ENCODE assay signal across 1 cellular context in genomic region chr4:73341454-73341853, GRCh38.
TF ChIP-seq lines count a peak whose summit lies in the region.

No MANE protein-coding gene starts in this region.

TF ChIP-seq in HepG2, 621 proteins besides CTCF, POLR2A, EP300 and RAD21 (continued from another document and continues in another):
- TF ChIP-seq ZSCAN29 (CRISPR knock-in tag; conservative IDR thresholded peaks at IDR 0.05) = peak; percentile 69; the same call in 1 of the 2 replicates
- no peak for TF ChIP-seq ZBTB3 (CRISPR knock-in tag; IDR thresholded peaks at IDR 0.05; ENCODE audit: borderline replicate concordance, low read depth)
- no peak for TF ChIP-seq SMAD1 (CRISPR knock-in tag; IDR thresholded peaks at IDR 0.05; ENCODE audit: borderline replicate concordance, low read depth)
- TF ChIP-seq, protein P1, sequence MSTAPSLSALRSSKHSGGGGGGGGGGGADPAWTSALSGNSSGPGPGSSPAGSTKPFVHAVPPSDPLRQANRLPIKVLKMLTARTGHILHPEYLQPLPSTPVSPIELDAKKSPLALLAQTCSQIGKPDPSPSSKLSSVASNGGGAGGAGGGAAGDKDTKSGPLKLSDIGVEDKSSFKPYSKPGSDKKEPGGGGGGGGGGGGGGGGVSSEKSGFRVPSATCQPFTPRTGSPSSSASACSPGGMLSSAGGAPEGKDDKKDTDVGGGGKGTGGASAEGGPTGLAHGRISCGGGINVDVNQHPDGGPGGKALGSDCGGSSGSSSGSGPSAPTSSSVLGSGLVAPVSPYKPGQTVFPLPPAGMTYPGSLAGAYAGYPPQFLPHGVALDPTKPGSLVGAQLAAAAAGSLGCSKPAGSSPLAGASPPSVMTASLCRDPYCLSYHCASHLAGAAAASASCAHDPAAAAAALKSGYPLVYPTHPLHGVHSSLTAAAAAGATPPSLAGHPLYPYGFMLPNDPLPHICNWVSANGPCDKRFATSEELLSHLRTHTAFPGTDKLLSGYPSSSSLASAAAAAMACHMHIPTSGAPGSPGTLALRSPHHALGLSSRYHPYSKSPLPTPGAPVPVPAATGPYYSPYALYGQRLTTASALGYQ (CRISPR knock-in tag; IDR thresholded peaks at IDR 0.05) = no peak
- 0 out of 2 replicates have a peak, but pooled peaks have one; percentile 28 for TF ChIP-seq MBD4 (IDR thresholded peaks at IDR 0.05; ENCODE audit: borderline replicate concordance, low read length)
- peak; percentile 72 for TF ChIP-seq TARDBP (CRISPR knock-in tag; IDR thresholded peaks at IDR 0.05)
- TF ChIP-seq ZMYM4 (CRISPR knock-in tag; IDR thresholded peaks at IDR 0.05) = peak; percentile 42; the same call in 1 of the 2 replicates
- TF ChIP-seq FOXA3 (CRISPR knock-in tag; IDR thresholded peaks at IDR 0.05) = peak; percentile 76
- TF ChIP-seq RBM22 (optimal IDR thresholded peaks at IDR 0.05; ENCODE audit: low read length) = no peak
- peak; percentile 24; the same call in 1 of the 2 replicates for TF ChIP-seq ERF (CRISPR knock-in tag; IDR thresholded peaks at IDR 0.05)
- TF ChIP-seq SMC3 (IDR thresholded peaks at IDR 0.05; ENCODE audit: low read length) = peak; percentile 99
- TF ChIP-seq TFE3 (CRISPR knock-in tag; IDR thresholded peaks at IDR 0.05) = 0 out of 2 replicates have a peak, but pooled peaks have one; percentile 24
- no peak for TF ChIP-seq MBNL3 (CRISPR knock-in tag; conservative IDR thresholded peaks at IDR 0.05)
- TF ChIP-seq KMT2A (CRISPR knock-in tag; IDR thresholded peaks at IDR 0.05) = no peak
- TF ChIP-seq, protein P2, sequence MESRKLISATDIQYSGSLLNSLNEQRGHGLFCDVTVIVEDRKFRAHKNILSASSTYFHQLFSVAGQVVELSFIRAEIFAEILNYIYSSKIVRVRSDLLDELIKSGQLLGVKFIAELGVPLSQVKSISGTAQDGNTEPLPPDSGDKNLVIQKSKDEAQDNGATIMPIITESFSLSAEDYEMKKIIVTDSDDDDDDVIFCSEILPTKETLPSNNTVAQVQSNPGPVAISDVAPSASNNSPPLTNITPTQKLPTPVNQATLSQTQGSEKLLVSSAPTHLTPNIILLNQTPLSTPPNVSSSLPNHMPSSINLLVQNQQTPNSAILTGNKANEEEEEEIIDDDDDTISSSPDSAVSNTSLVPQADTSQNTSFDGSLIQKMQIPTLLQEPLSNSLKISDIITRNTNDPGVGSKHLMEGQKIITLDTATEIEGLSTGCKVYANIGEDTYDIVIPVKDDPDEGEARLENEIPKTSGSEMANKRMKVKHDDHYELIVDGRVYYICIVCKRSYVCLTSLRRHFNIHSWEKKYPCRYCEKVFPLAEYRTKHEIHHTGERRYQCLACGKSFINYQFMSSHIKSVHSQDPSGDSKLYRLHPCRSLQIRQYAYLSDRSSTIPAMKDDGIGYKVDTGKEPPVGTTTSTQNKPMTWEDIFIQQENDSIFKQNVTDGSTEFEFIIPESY (CRISPR knock-in tag; IDR thresholded peaks at IDR 0.05) = 0 out of 2 replicates have a peak, but pooled peaks have one; percentile 10
- peak; percentile 27; the same call in 1 of the 2 replicates for TF ChIP-seq ELF1 (CRISPR knock-in tag; IDR thresholded peaks at IDR 0.05)
- TF ChIP-seq ZBTB1 (CRISPR knock-in tag; IDR thresholded peaks at IDR 0.05; ENCODE audit: borderline replicate concordance) = no peak
- TF ChIP-seq ZNF44 (CRISPR knock-in tag; IDR thresholded peaks at IDR 0.05) = no peak
- peak; percentile 72; the same call in 1 of the 2 replicates for TF ChIP-seq KAT7 (CRISPR knock-in tag; IDR thresholded peaks at IDR 0.05; ENCODE audit: borderline replicate concordance)
- TF ChIP-seq FOXK1 (CRISPR knock-in tag; IDR thresholded peaks at IDR 0.05; ENCODE audit: borderline replicate concordance, low read depth) = peak; percentile 62; the same call in 1 of the 2 replicates
- peak; percentile 67; the same call in 1 of the 2 replicates for TF ChIP-seq NFIC (IDR thresholded peaks at IDR 0.05; ENCODE audit: low read length)
- peak; percentile 72 for TF ChIP-seq TFAP4 (IDR thresholded peaks at IDR 0.05; ENCODE audit: borderline replicate concordance, low read depth)
- TF ChIP-seq ZNF772 (CRISPR knock-in tag; IDR thresholded peaks at IDR 0.05) = no peak
- peak; percentile 48; the same call in 1 of the 2 replicates for TF ChIP-seq ISL2 (CRISPR knock-in tag; IDR thresholded peaks at IDR 0.05)
- no peak for TF ChIP-seq IRF1 (CRISPR knock-in tag; IDR thresholded peaks at IDR 0.05; ENCODE audit: low read depth)
- peak; percentile 57; the same call in 1 of the 2 replicates for TF ChIP-seq MEF2D (CRISPR knock-in tag; IDR thresholded peaks at IDR 0.05)
- 0 out of 2 replicates have a peak, but pooled peaks have one; percentile 31 for TF ChIP-seq ZNF644 (CRISPR knock-in tag; IDR thresholded peaks at IDR 0.05; ENCODE audit: low read depth)
- peak; percentile 79 for TF ChIP-seq ARID5B (CRISPR knock-in tag; IDR thresholded peaks at IDR 0.05)
- TF ChIP-seq ZNF83 (CRISPR knock-in tag; IDR thresholded peaks at IDR 0.05; ENCODE audit: borderline replicate concordance) = no peak
- TF ChIP-seq SALL2 (CRISPR knock-in tag; IDR thresholded peaks at IDR 0.05) = no peak
- TF ChIP-seq ZNF619 (CRISPR knock-in tag; IDR thresholded peaks at IDR 0.05) = no peak
- TF ChIP-seq CBX1 (IDR thresholded peaks at IDR 0.05; ENCODE audit: low read depth) = no peak
- TF ChIP-seq, protein P3, sequence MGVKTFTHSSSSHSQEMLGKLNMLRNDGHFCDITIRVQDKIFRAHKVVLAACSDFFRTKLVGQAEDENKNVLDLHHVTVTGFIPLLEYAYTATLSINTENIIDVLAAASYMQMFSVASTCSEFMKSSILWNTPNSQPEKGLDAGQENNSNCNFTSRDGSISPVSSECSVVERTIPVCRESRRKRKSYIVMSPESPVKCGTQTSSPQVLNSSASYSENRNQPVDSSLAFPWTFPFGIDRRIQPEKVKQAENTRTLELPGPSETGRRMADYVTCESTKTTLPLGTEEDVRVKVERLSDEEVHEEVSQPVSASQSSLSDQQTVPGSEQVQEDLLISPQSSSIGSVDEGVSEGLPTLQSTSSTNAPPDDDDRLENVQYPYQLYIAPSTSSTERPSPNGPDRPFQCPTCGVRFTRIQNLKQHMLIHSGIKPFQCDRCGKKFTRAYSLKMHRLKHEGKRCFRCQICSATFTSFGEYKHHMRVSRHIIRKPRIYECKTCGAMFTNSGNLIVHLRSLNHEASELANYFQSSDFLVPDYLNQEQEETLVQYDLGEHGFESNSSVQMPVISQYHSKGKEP (CRISPR knock-in tag; IDR thresholded peaks at IDR 0.05) = no peak
- no peak; the same call in 1 of the 2 replicates for TF ChIP-seq HMG20B (CRISPR knock-in tag; conservative IDR thresholded peaks at IDR 0.05)
- TF ChIP-seq, protein P4, sequence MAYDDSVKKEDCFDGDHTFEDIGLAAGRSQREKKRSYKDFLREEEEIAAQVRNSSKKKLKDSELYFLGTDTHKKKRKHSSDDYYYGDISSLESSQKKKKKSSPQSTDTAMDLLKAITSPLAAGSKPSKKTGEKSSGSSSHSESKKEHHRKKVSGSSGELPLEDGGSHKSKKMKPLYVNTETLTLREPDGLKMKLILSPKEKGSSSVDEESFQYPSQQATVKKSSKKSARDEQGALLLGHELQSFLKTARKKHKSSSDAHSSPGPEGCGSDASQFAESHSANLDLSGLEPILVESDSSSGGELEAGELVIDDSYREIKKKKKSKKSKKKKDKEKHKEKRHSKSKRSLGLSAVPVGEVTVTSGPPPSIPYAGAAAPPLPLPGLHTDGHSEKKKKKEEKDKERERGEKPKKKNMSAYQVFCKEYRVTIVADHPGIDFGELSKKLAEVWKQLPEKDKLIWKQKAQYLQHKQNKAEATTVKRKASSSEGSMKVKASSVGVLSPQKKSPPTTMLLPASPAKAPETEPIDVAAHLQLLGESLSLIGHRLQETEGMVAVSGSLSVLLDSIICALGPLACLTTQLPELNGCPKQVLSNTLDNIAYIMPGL (CRISPR knock-in tag; IDR thresholded peaks at IDR 0.05; ENCODE audit: borderline replicate concordance in 1 of 2, low read depth in 1 of 2) = peak; percentile 62 to 76; a peak in 3 of 4 replicates
- TF ChIP-seq ZNF543 (CRISPR knock-in tag; IDR thresholded peaks at IDR 0.05) = peak; percentile 52; the same call in 1 of the 2 replicates
- 0 out of 2 replicates have a peak, but pooled peaks have one; percentile 49 for TF ChIP-seq SP140L (CRISPR knock-in tag; IDR thresholded peaks at IDR 0.05; ENCODE audit: borderline replicate concordance)
- peak; percentile 77 for TF ChIP-seq IRF2 (CRISPR knock-in tag; IDR thresholded peaks at IDR 0.05)
- TF ChIP-seq, protein P5, sequence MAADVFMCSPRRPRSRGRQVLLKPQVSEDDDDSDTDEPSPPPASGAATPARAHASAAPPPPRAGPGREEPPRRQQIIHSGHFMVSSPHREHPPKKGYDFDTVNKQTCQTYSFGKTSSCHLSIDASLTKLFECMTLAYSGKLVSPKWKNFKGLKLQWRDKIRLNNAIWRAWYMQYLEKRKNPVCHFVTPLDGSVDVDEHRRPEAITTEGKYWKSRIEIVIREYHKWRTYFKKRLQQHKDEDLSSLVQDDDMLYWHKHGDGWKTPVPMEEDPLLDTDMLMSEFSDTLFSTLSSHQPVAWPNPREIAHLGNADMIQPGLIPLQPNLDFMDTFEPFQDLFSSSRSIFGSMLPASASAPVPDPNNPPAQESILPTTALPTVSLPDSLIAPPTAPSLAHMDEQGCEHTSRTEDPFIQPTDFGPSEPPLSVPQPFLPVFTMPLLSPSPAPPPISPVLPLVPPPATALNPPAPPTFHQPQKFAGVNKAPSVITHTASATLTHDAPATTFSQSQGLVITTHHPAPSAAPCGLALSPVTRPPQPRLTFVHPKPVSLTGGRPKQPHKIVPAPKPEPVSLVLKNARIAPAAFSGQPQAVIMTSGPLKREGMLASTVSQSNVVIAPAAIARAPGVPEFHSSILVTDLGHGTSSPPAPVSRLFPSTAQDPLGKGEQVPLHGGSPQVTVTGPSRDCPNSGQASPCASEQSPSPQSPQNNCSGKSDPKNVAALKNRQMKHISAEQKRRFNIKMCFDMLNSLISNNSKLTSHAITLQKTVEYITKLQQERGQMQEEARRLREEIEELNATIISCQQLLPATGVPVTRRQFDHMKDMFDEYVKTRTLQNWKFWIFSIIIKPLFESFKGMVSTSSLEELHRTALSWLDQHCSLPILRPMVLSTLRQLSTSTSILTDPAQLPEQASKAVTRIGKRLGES (CRISPR knock-in tag; IDR thresholded peaks at IDR 0.05; ENCODE audit: borderline replicate concordance) = no peak
